In the genomic region with DNA sequence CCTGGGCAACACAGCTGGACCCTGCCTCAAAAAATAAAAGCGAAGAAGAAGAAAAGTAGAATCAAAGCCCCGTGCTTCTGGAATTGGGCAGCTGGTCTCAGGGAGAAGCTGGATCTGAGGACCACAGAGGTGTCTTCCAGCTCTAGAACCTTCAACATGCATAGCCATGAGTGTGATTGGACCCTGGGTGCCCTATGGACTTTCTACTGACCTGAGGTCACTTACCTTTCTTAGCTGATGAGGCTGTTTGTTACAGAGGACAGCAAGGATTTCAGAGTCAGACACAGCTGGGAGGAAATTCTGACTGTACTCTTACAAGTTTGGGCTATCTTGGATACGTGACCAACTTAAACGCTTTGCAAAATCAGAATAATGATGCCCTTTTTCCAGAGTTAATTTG, we compare ENCODE assay signal across 7 cellular contexts.
"Had no signal": no experiment of that assay in that cellular context is flagged by ENCODE, and none has a peak within 500 bp of the region (broad histone marks: within the 10 kb centered on the region; RNA-seq: fewer than 3 reads in every experiment).

No MANE protein-coding gene starts in this region.

- H3K4me2 ChIP-seq: GM23338 had no signal

- H3K4me3 Mint-ChIP-seq: GM23338, H9 had no signal

- H3K36me3 Mint-ChIP-seq: IgD-negative memory B cell had no signal

- H3K4me1 Mint-ChIP-seq: GM23338, IgD-negative memory B cell had no signal

- H3K9me3 Mint-ChIP-seq: GM23338, H9, IgD-negative memory B cell had no signal

- FAIRE-seq: H1, H54, HTR-8/SVneo had no signal

- H3K27ac Mint-ChIP-seq: GM23338, H9, IgD-negative memory B cell had no signal

- H3K4me3 ChIP-seq: GM23338 had no signal

- ATAC-seq: GM23338 had no signal

- H3K27me3 Mint-ChIP-seq: IgD-negative memory B cell had no signal

- H2AFZ ChIP-seq: GM23338 had no signal

- DNase-seq: H9, HCEC 1CT had no signal
